11 cellular contexts compared by ENCODE assay signal in genomic region chr12:19482036-19482435, GRCh38. TPM values are rescaled to one million over a fixed set of nuclear protein-coding genes. Genes with fewer than 3 reads are reported as not detected.
A peak's percentile ranks its signal among the peaks of the same experiment; 100 is the strongest.
DNase-seq lines count a peak whose midpoint lies in the region; ATAC-seq and TF ChIP-seq lines count a peak whose summit lies in the region.
"Had no signal": no experiment of that assay in that cellular context is flagged by ENCODE, and none has a peak within 500 bp of the region (broad histone marks: within the 10 kb centered on the region; RNA-seq: fewer than 3 reads in every experiment).

No MANE protein-coding gene starts in this region.

- no peaks in the 10 kb centered on the region for H3K4me1 ChIP-seq in endodermal cell (ENCODE audit: control insufficient read depth, insufficient read depth, low read length)

- peak overlapping the region; percentile 22 for H3K4me3 Mint-ChIP-seq in T-helper 2 cell treated with Interferon-gamma antibody and Interleukin-4, amounts not matched to agents 5 μg/mL and 100 μg/mL, for 36 hours
- no peak overlapping the region for H3K4me3 Mint-ChIP-seq in endodermal cell
- no peak overlapping the region for H3K4me3 Mint-ChIP-seq in progenitor cell of endocrine pancreas (ENCODE audit: low read depth)

- WGBS in endodermal cell (ENCODE audit: insufficient coverage in 1 of 2, insufficient read length in 1 of 2), 2 experiments = 82 to 89% methylated on average over 2 to 3 of the region's 3 CpGs

- DNase-seq in T-helper 2 cell treated with Interferon-gamma antibody and Interleukin-4, amounts not matched to agents 5 μg/mL and 100 μg/mL, for 36 hours (ENCODE audit: low spot score) = no peak
- DNase-seq in T-helper 2 cell (no peak), RWPE1 (ENCODE audit: low spot score) (no peak), endodermal cell (peak; percentile 59), progenitor cell of endocrine pancreas (ENCODE audit: low spot score, unreplicated experiment) (no peak), NCI-H526 treated with DMSO at 0.1 percent for 48 hours (lab: John Stamatoyannopoulos, UW) (no peak), T1000 (lab: John Stamatoyannopoulos, UW) (no peak)
- DNase-seq: DMS79 treated with DMSO at 0.1 percent for 48 hours had no signal

- POLR2A ChIA-PET in RWPE1 (lab: Yijun Ruan, JAX; ENCODE audit: low non-redundant PET) = no interaction called here

- H3K9me3 ChIP-seq in endodermal cell (ENCODE audit: control insufficient read depth, low read length) = peaks cover 29% of the 10 kb centered on the region

- H3K27me3 ChIP-seq in endodermal cell (ENCODE audit: control insufficient read depth, insufficient read depth, low read length, poor library complexity, severe bottlenecking) = no peaks in the 10 kb centered on the region

- peaks cover 40% of the 10 kb centered on the region for H3K4me1 Mint-ChIP-seq in T-helper 2 cell treated with Interferon-gamma antibody and Interleukin-4, amounts not matched to agents 5 μg/mL and 100 μg/mL, for 36 hours (ENCODE audit: low read depth)
- peaks cover 27% of the 10 kb centered on the region for H3K4me1 Mint-ChIP-seq in endodermal cell
- peaks cover 8% of the 10 kb centered on the region for H3K4me1 Mint-ChIP-seq in progenitor cell of endocrine pancreas (ENCODE audit: low read depth)

- H3K27ac Mint-ChIP-seq in T-helper 2 cell treated with Interferon-gamma antibody and Interleukin-4, amounts not matched to agents 5 μg/mL and 100 μg/mL, for 36 hours = peak overlapping the region; percentile 71
- H3K27ac Mint-ChIP-seq in endodermal cell = peak overlapping the region; percentile 12
- peak overlapping the region; percentile 5 for H3K27ac Mint-ChIP-seq in progenitor cell of endocrine pancreas

- peaks cover 58% of the 10 kb centered on the region for H3K36me3 ChIP-seq in endodermal cell (ENCODE audit: control insufficient read depth, insufficient read depth, low read length)

- H3K27me3 Mint-ChIP-seq in T-helper 2 cell treated with Interferon-gamma antibody and Interleukin-4, amounts not matched to agents 5 μg/mL and 100 μg/mL, for 36 hours (ENCODE audit: low read depth) = no peaks in the 10 kb centered on the region
- H3K27me3 Mint-ChIP-seq in endodermal cell (ENCODE audit: insufficient read depth) (no peaks in the 10 kb centered on the region), progenitor cell of endocrine pancreas (no peaks in the 10 kb centered on the region)

- no peak overlapping the region for H3K4me3 ChIP-seq in endodermal cell (ENCODE audit: low read length)

- no peak for ATAC-seq in HG02970 (IDR thresholded peaks at IDR 0.05; ENCODE audit: low FRiP score, unreplicated experiment)

- H3K27ac ChIP-seq in RWPE1 (0 out of 2 replicates have a peak overlapping the region, but pooled peaks have one; percentile 11), endodermal cell (ENCODE audit: low read depth, low read length) (no peak overlapping the region)
- H3K27ac ChIP-seq: 22Rv1 had no signal

- CTCF ChIA-PET in RWPE1 (lab: Yijun Ruan, JAX) = no interaction called here

- H3K36me3 Mint-ChIP-seq in T-helper 2 cell treated with Interferon-gamma antibody and Interleukin-4, amounts not matched to agents 5 μg/mL and 100 μg/mL, for 36 hours (ENCODE audit: low read depth) = peaks cover 77% of the 10 kb centered on the region
- H3K36me3 Mint-ChIP-seq in endodermal cell (ENCODE audit: low read depth) (peaks cover 78% of the 10 kb centered on the region), progenitor cell of endocrine pancreas (ENCODE audit: insufficient read depth) (peaks cover 78% of the 10 kb centered on the region)

- TF ChIP-seq CTCF in RWPE1 (conservative IDR thresholded peaks at IDR 0.05; ENCODE audit: low read depth) = no peak
- no peak for TF ChIP-seq CTCF in endodermal cell (conservative IDR thresholded peaks at IDR 0.05)
- TF ChIP-seq CTCF in progenitor cell of endocrine pancreas (IDR thresholded peaks at IDR 0.05; ENCODE audit: unreplicated experiment) = no peak

- no peak overlapping the region for H3K9ac ChIP-seq in endodermal cell (ENCODE audit: extremely low read depth, low read length, poor library complexity, severe bottlenecking)
- H3K9ac ChIP-seq: SK-N-SH had no signal

- peaks cover 32% of the 10 kb centered on the region for H3K9me3 Mint-ChIP-seq in T-helper 2 cell treated with Interferon-gamma antibody and Interleukin-4, amounts not matched to agents 5 μg/mL and 100 μg/mL, for 36 hours
- H3K9me3 Mint-ChIP-seq in endodermal cell (peaks cover 22% of the 10 kb centered on the region), progenitor cell of endocrine pancreas (ENCODE audit: low read depth) (peaks cover 36% of the 10 kb centered on the region)

RNA-seq across cellular contexts. Expression of gene AEBP2, which starts 42.7 kb away (rescaled TPM):
- 10 to 100 TPM; 37.8 to 78.4 TPM for total RNA-seq in endodermal cell
- 20.0 TPM for polyA plus RNA-seq in endodermal cell (2013, experiment 1 of 2)
- 18.9 TPM for polyA plus RNA-seq in endodermal cell (2013, experiment 2 of 2)
- total RNA-seq in progenitor cell of endocrine pancreas = 64.9 and 68.5 TPM in 2 replicates

Comparison
In these comparisons a context has a peak if more than half of its experiments do, and no peak if none do; other contexts are left out.
1. H3K27ac Mint-ChIP-seq: peak in every context shown above with its lines; median percentile 71 in T-helper 2 cell treated with Interferon-gamma antibody and Interleukin-4, amounts not matched to agents 5 μg/mL and 100 μg/mL, for 36 hours; 12 in endodermal cell; 5 in progenitor cell of endocrine pancreas.